Comparison of ENCODE assay signal across 8 cellular contexts in genomic region chr5:140647042-140647341, GRCh38. TPM values are rescaled to one million over a fixed set of nuclear protein-coding genes. Genes with fewer than 3 reads are reported as not detected.
DNase-seq lines count a peak whose midpoint lies in the region; ATAC-seq and TF ChIP-seq lines count a peak whose summit lies in the region.

No MANE protein-coding gene starts in this region.

- no peak for TF ChIP-seq CTCF in CD8-positive, alpha-beta T cell (IDR thresholded peaks at IDR 0.05)

- no peaks in the 10 kb centered on the region for H3K27me3 ChIP-seq in CD8-positive, alpha-beta T cell (ENCODE audit: insufficient read depth, low read length)

- no peak for DNase-seq in CD8-positive, alpha-beta T cell
- DNase-seq in dermis blood vessel endothelial cell (peak; percentile 23), occipital lobe (lab: John Stamatoyannopoulos, UW) (no peak), NCI-H2196 treated with DMSO at 0.1 percent for 48 hours (lab: John Stamatoyannopoulos, UW; ENCODE audit: unreplicated experiment) (no peak)
- no peak for DNase-seq in natural killer cell treated with Interleukin-12 subunit alpha and Interleukin-12 subunit beta and Interleukin-15 and Interleukin-18, amount 100 ng/mL, for 72 hours (ENCODE audit: low spot score)

- H3K4me1 Mint-ChIP-seq in CD8-positive, alpha-beta T cell (ENCODE audit: low read depth): peaks cover 47% of the 10 kb centered on the region
- H3K4me1 Mint-ChIP-seq in natural killer cell treated with Interleukin-12 subunit alpha and Interleukin-12 subunit beta and Interleukin-15 and Interleukin-18, amount 100 ng/mL, for 72 hours (ENCODE audit: low read depth in 2 of 2): peaks cover 18 to 23% of the 10 kb centered on the region in 2 donors

- ATAC-seq in CD8-positive, alpha-beta T cell: no peak
- no peak for ATAC-seq in natural killer cell treated with Interleukin-12 subunit alpha and Interleukin-12 subunit beta and Interleukin-15 and Interleukin-18, amount 100 ng/mL, for 72 hours
- ATAC-seq in GM21515 (IDR thresholded peaks at IDR 0.05; ENCODE audit: unreplicated experiment) (no peak), HG02763 (IDR thresholded peaks at IDR 0.05; ENCODE audit: unreplicated experiment) (no peak)

- H3K9me3 ChIP-seq in CD8-positive, alpha-beta T cell (ENCODE audit: low read length): no peaks in the 10 kb centered on the region
- no peaks in the 10 kb centered on the region for H3K9me3 ChIP-seq in KOPT-K1 (ENCODE audit: insufficient read depth, low read length, poor library complexity, severe bottlenecking)

- POLR2A ChIA-PET in CD8-positive, alpha-beta T cell (lab: Charles Lee): interaction anchor here (0.7 to 2.9 kb wide), 16 partner anchors 9 to 1243 kb away, joined by 3 to 42 read pairs (median 10); partner anchors contain the start of genes ANKHD1, CD14, EIF4EBP3 and HARS1

- CTCF ChIA-PET in CD8-positive, alpha-beta T cell (lab: Charles Lee): interaction anchor here (1.1 to 3.7 kb wide), 7 partner anchors 9 to 99 kb away, joined by 3 to 14 read pairs (median 4); partner anchors contain the start of genes CD14 and EIF4EBP3

- H3K27ac ChIP-seq in CD8-positive, alpha-beta T cell (ENCODE audit: low read depth, low read length): peak overlapping the region; percentile 97
- peak overlapping the region; percentile 79 for H3K27ac ChIP-seq in KOPT-K1 (ENCODE audit: low read depth, low read length, poor library complexity, severe bottlenecking)

- intact Hi-C loops in CD8-positive, alpha-beta T cell (cut with DNase I, micrococcal nuclease): loop anchor here (1.0 to 5.0 kb wide), 11 partner anchors 8 to 345 kb away; partner anchors contain the start of genes APBB3 (in 2 of the 2), HARS1 (in 2 of the 2), HARS2 (in 2 of the 2) and SLC35A4 (in 2 of the 2)

- H3K27ac Mint-ChIP-seq in CD8-positive, alpha-beta T cell: peak overlapping the region; percentile 99
- peak overlapping the region; percentile 92 to 96 for H3K27ac Mint-ChIP-seq in natural killer cell treated with Interleukin-12 subunit alpha and Interleukin-12 subunit beta and Interleukin-15 and Interleukin-18, amount 100 ng/mL, for 72 hours

- H3K27me3 Mint-ChIP-seq in CD8-positive, alpha-beta T cell (ENCODE audit: low read depth): no peaks in the 10 kb centered on the region
- no peaks in the 10 kb centered on the region for H3K27me3 Mint-ChIP-seq in natural killer cell treated with Interleukin-12 subunit alpha and Interleukin-12 subunit beta and Interleukin-15 and Interleukin-18, amount 100 ng/mL, for 72 hours

- H3K36me3 ChIP-seq in CD8-positive, alpha-beta T cell (ENCODE audit: insufficient read depth, low read length): peaks cover 40% of the 10 kb centered on the region
- peaks cover 67% of the 10 kb centered on the region for H3K36me3 ChIP-seq in KOPT-K1 (ENCODE audit: insufficient read depth, low read length)

- peaks cover 34% of the 10 kb centered on the region for H3K4me1 ChIP-seq in CD8-positive, alpha-beta T cell (ENCODE audit: insufficient read depth, low read length)

- no peaks in the 10 kb centered on the region for H3K9me3 Mint-ChIP-seq in CD8-positive, alpha-beta T cell
- no peaks in the 10 kb centered on the region for H3K9me3 Mint-ChIP-seq in natural killer cell treated with Interleukin-12 subunit alpha and Interleukin-12 subunit beta and Interleukin-15 and Interleukin-18, amount 100 ng/mL, for 72 hours

- H3K4me3 Mint-ChIP-seq in CD8-positive, alpha-beta T cell: peak overlapping the region; percentile 99
- H3K4me3 Mint-ChIP-seq in natural killer cell treated with Interleukin-12 subunit alpha and Interleukin-12 subunit beta and Interleukin-15 and Interleukin-18, amount 100 ng/mL, for 72 hours: peak overlapping the region; percentile 100

- peak overlapping the region; percentile 81 for H3K4me3 ChIP-seq in CD8-positive, alpha-beta T cell (ENCODE audit: low read depth, low read length)

- peaks cover 71% of the 10 kb centered on the region for H3K36me3 Mint-ChIP-seq in CD8-positive, alpha-beta T cell
- H3K36me3 Mint-ChIP-seq in natural killer cell treated with Interleukin-12 subunit alpha and Interleukin-12 subunit beta and Interleukin-15 and Interleukin-18, amount 100 ng/mL, for 72 hours: peaks cover 13% of the 10 kb centered on the region

RNA-seq across cellular contexts. Expression of gene NDUFA2, which starts 0.4 kb away (rescaled TPM):
- 10 to 100 TPM; 52.9 to 53.4 TPM for total RNA-seq in CD8-positive, alpha-beta T cell
- 24.9 and 40.8 TPM in 2 replicates for total RNA-seq in dermis blood vessel endothelial cell
- total RNA-seq in natural killer cell treated with Interleukin-12 subunit alpha and Interleukin-12 subunit beta and Interleukin-15 and Interleukin-18, amount 100 ng/mL, for 72 hours: 10 to 100 TPM; 56.2 to 56.8 TPM
- 27.8 TPM for total RNA-seq in occipital lobe

RNA-seq across cellular contexts. Expression of gene IK, which starts 0.6 kb away (rescaled TPM):
- total RNA-seq in CD8-positive, alpha-beta T cell: 100 to 1,000 TPM; 180 to 183 TPM
- total RNA-seq in dermis blood vessel endothelial cell (114 and 125 TPM in 2 replicates), occipital lobe (55.7 TPM)
- 10 to 100 TPM; 78.9 to 93.2 TPM for total RNA-seq in natural killer cell treated with Interleukin-12 subunit alpha and Interleukin-12 subunit beta and Interleukin-15 and Interleukin-18, amount 100 ng/mL, for 72 hours

RNA-seq across cellular contexts. Expression of gene TMCO6, which starts 7.7 kb away (rescaled TPM):
- 10 to 100 TPM; 16.7 to 20.6 TPM for total RNA-seq in CD8-positive, alpha-beta T cell
- total RNA-seq in dermis blood vessel endothelial cell (18.0 and 50.2 TPM in 2 replicates), occipital lobe (7.5 TPM)
- total RNA-seq in natural killer cell treated with Interleukin-12 subunit alpha and Interleukin-12 subunit beta and Interleukin-15 and Interleukin-18, amount 100 ng/mL, for 72 hours: 10 to 100 TPM; 11.6 to 30.3 TPM

RNA-seq across cellular contexts. Expression of gene CD14, which starts 14.0 kb away (rescaled TPM):
- under 1 TPM; 0.49 to 0.56 TPM for total RNA-seq in CD8-positive, alpha-beta T cell
- total RNA-seq in dermis blood vessel endothelial cell: 1.7 and 3.2 TPM in 2 replicates
- under 1 TPM; 0.92 to 1.00 TPM for total RNA-seq in natural killer cell treated with Interleukin-12 subunit alpha and Interleukin-12 subunit beta and Interleukin-15 and Interleukin-18, amount 100 ng/mL, for 72 hours
- 15.4 TPM for total RNA-seq in occipital lobe

RNA-seq across cellular contexts. Expression of gene WDR55, which starts 17.7 kb away (rescaled TPM):
- total RNA-seq in CD8-positive, alpha-beta T cell: 10 to 100 TPM; 45.4 to 49.2 TPM
- total RNA-seq in dermis blood vessel endothelial cell: 41.1 and 45.1 TPM in 2 replicates
- 10 to 100 TPM; 43.7 to 52.7 TPM for total RNA-seq in natural killer cell treated with Interleukin-12 subunit alpha and Interleukin-12 subunit beta and Interleukin-15 and Interleukin-18, amount 100 ng/mL, for 72 hours
- total RNA-seq in occipital lobe: 14.2 TPM
